19 cellular contexts compared by ENCODE assay signal in the genomic region with DNA sequence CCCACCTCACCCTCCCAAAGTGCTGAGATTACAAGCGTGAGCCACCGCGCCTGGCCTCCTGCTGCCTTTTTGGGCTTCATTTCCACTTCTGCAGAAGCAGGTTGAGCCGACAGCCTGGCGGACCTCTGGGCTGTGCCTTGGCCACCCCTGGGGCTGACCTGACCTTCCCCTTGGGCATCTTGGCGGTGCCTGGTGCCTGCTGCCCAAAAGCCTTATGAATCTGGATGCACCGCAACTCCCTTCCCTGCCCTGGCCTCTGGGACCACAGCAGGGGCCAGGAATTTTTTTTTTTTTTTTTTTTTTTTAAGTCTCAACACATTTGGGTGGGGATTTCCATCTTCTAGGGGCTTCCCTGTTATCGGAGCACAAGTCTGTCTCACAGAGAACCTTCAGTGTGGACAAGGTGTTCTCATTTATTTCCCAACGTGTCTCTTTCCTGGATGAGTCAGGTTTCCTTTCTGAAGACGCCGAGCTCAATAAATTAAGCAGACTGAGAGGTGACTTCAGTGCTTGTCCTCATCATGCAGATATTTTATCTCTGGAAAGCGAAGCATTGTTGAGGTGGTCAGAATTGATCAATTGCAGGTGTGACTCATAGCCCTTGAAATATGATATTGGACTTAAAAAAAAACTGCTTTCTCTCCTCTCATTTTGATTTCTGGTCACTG.
DNase-seq lines count a peak whose midpoint lies in the region; ATAC-seq, FAIRE-seq and TF ChIP-seq lines count a peak whose summit lies in the region.
"Had no signal": no experiment of that assay in that cellular context is flagged by ENCODE, and none has a peak within 500 bp of the region (broad histone marks: within the 10 kb centered on the region; RNA-seq: fewer than 3 reads in every experiment).

No MANE protein-coding gene starts in this region.

- H2AFZ ChIP-seq in keratinocyte (ENCODE audit: control insufficient read depth, low read length) = no peak overlapping the region

- POLR2A ChIA-PET in MCF 10A (lab: Yijun Ruan, JAX) = no interaction called here

- no peaks in the 10 kb centered on the region for H3K36me3 ChIP-seq in breast epithelium
- H3K36me3 ChIP-seq in RWPE2 (ENCODE audit: low read depth) = no peaks in the 10 kb centered on the region
- no peaks in the 10 kb centered on the region for H3K36me3 ChIP-seq in keratinocyte (ENCODE audit: control insufficient read depth in 2 of 2, extremely low read depth in 1 of 2, insufficient read depth in 2 of 2, low read length in 2 of 2)
- H3K36me3 ChIP-seq in upper lobe of right lung = no peaks in the 10 kb centered on the region

- H3K27ac Mint-ChIP-seq in MCF 10A (ENCODE audit: low read depth, unreplicated experiment) = no peak overlapping the region
- H3K27ac Mint-ChIP-seq in activated T-cell treated with anti-CD3 and anti-CD28 coated beads, Interleukin-2, amount 50 U/mL, for 24 hours = no peak overlapping the region
- H3K27ac Mint-ChIP-seq: activated naive CD4-positive, alpha-beta T cell treated with anti-CD3 and anti-CD28 coated beads for 36 hours; CD4-positive, alpha-beta memory T cell; endodermal cell; stimulated activated naive CD8-positive, alpha-beta T cell treated with anti-CD3 and anti-CD28 coated beads, Interleukin-15, Interleukin-2, amounts not matched to agents 100 ng/mL and 50 ng/mL, for 24 hours had no signal

- no peaks in the 10 kb centered on the region for H3K27me3 Mint-ChIP-seq in MCF 10A (ENCODE audit: insufficient read depth, unreplicated experiment)
- peaks cover 39% of the 10 kb centered on the region for H3K27me3 Mint-ChIP-seq in activated T-cell treated with anti-CD3 and anti-CD28 coated beads, Interleukin-2, amount 50 U/mL, for 24 hours

- ATAC-seq in RWPE2 (ENCODE audit: low read depth) (peak; percentile 74), upper lobe of right lung (no peak), GM18520 (IDR thresholded peaks at IDR 0.05; ENCODE audit: unreplicated experiment) (no peak)
- ATAC-seq: WTC11 had no signal

- peaks cover 5 to 14% of the 10 kb centered on the region in 2 donors for H3K9me3 ChIP-seq in breast epithelium
- H3K9me3 ChIP-seq in RWPE2 (ENCODE audit: severe bottlenecking) = no peaks in the 10 kb centered on the region
- H3K9me3 ChIP-seq in keratinocyte (ENCODE audit: control insufficient read depth, low read depth, low read length) = no peaks in the 10 kb centered on the region
- H3K9me3 ChIP-seq in upper lobe of right lung = no peaks in the 10 kb centered on the region

- TF ChIP-seq CTCF in MCF 10A (IDR thresholded peaks at IDR 0.05; ENCODE audit: unreplicated experiment) (no peak), breast epithelium (IDR thresholded peaks at IDR 0.05) (no peak), RWPE2 (IDR thresholded peaks at IDR 0.05; ENCODE audit: poor library complexity, severe bottlenecking) (no peak), keratinocyte (optimal IDR thresholded peaks at IDR 0.05 in 1 of 3, IDR thresholded peaks at IDR 0.05 in 1 of 3, conservative IDR thresholded peaks at IDR 0.05 in 1 of 3; ENCODE audit: extremely low read depth in 1 of 3, insufficient read depth in 2 of 3, low read length in 3 of 3) (no peak), upper lobe of right lung (IDR thresholded peaks at IDR 0.05) (no peak)

- H3K4me3 ChIP-seq in breast epithelium (no peak overlapping the region), RWPE2 (ENCODE audit: severe bottlenecking) (no peak overlapping the region), keratinocyte (ENCODE audit: control insufficient read depth in 2 of 3, extremely low read depth in 1 of 3, insufficient read depth in 2 of 3, low read depth in 1 of 3, low read length in 3 of 3) (no peak overlapping the region), upper lobe of right lung (no peak overlapping the region)

- no peak overlapping the region for H3K27ac ChIP-seq in breast epithelium
- H3K27ac ChIP-seq in RWPE2 (ENCODE audit: poor library complexity, severe bottlenecking) = peak overlapping the region; percentile 95
- H3K27ac ChIP-seq in keratinocyte (ENCODE audit: control insufficient read depth, insufficient read depth, low read length) = no peak overlapping the region
- H3K27ac ChIP-seq in upper lobe of right lung = peak overlapping the region; percentile 47

- FAIRE-seq in keratinocyte (lab: Jason Lieb, UNC) = peak; percentile 75
- FAIRE-seq: A204.1, frontal cortex had no signal

- no peaks in the 10 kb centered on the region for H3K36me3 Mint-ChIP-seq in MCF 10A (ENCODE audit: insufficient read depth, unreplicated experiment)
- no peaks in the 10 kb centered on the region for H3K36me3 Mint-ChIP-seq in activated T-cell treated with anti-CD3 and anti-CD28 coated beads, Interleukin-2, amount 50 U/mL, for 24 hours (ENCODE audit: low read depth)
- H3K36me3 Mint-ChIP-seq: CD4-positive, alpha-beta memory T cell; WTC11 had no signal

- H3K4me2 ChIP-seq in keratinocyte (ENCODE audit: control insufficient read depth, extremely low read depth, insufficient read depth, low read depth, low read length) = peak overlapping the region; percentile 1

- intact Hi-C loops in MCF 10A (cut with micrococcal nuclease) = no loop called here
- intact Hi-C loops in breast epithelium (cut with DNase I; ENCODE audit: low total_unique reads) = no loop called here
- intact Hi-C loops in upper lobe of right lung (cut with DNase I) = no loop called here

- peaks cover 11% of the 10 kb centered on the region for H3K4me1 Mint-ChIP-seq in MCF 10A (ENCODE audit: insufficient read depth, unreplicated experiment)
- no peaks in the 10 kb centered on the region for H3K4me1 Mint-ChIP-seq in activated T-cell treated with anti-CD3 and anti-CD28 coated beads, Interleukin-2, amount 50 U/mL, for 24 hours (ENCODE audit: low read depth)
- H3K4me1 Mint-ChIP-seq: CD4-positive, alpha-beta memory T cell had no signal

- H3K9me3 Mint-ChIP-seq in MCF 10A (ENCODE audit: unreplicated experiment) = no peaks in the 10 kb centered on the region
- H3K9me3 Mint-ChIP-seq in activated T-cell treated with anti-CD3 and anti-CD28 coated beads, Interleukin-2, amount 50 U/mL, for 24 hours = no peaks in the 10 kb centered on the region
- H3K9me3 Mint-ChIP-seq: activated naive CD4-positive, alpha-beta T cell treated with anti-CD3 and anti-CD28 coated beads for 36 hours; stimulated activated naive CD8-positive, alpha-beta T cell treated with anti-CD3 and anti-CD28 coated beads, Interleukin-15, Interleukin-2, amounts not matched to agents 100 ng/mL and 50 ng/mL, for 24 hours; WTC11 had no signal

- H3K9ac ChIP-seq in keratinocyte (ENCODE audit: control insufficient read depth, extremely low read depth, insufficient read depth, low read length) = no peak overlapping the region

- BruUV-seq in MCF 10A (replicated peaks; lab: Mats Ljungman, UMichigan) = no TSS peak

- no peak overlapping the region for H3K4me3 Mint-ChIP-seq in MCF 10A (ENCODE audit: unreplicated experiment)
- H3K4me3 Mint-ChIP-seq in activated T-cell treated with anti-CD3 and anti-CD28 coated beads, Interleukin-2, amount 50 U/mL, for 24 hours = no peak overlapping the region
- H3K4me3 Mint-ChIP-seq: activated naive CD4-positive, alpha-beta T cell treated with anti-CD3 and anti-CD28 coated beads for 36 hours; CD4-positive, alpha-beta memory T cell; endodermal cell; stimulated activated naive CD8-positive, alpha-beta T cell treated with anti-CD3 and anti-CD28 coated beads, Interleukin-15, Interleukin-2, amounts not matched to agents 100 ng/mL and 50 ng/mL, for 24 hours; WTC11 had no signal

- CTCF ChIA-PET in MCF 10A (lab: Yijun Ruan, JAX) = no interaction called here

- DNase-seq in MCF 10A (ENCODE audit: unreplicated experiment) (peak; percentile 79), breast epithelium (ENCODE audit: low spot score in 2 of 2) (no peak), RWPE2 (ENCODE audit: low spot score) (no peak), keratinocyte (ENCODE audit: low read depth, low spot score) (no peak), upper lobe of right lung (no peak)
- no peak for DNase-seq in activated T-cell treated with anti-CD3 and anti-CD28 coated beads, Interleukin-2, amount 50 U/mL, for 24 hours
- no peak for DNase-seq in activated CD8-positive, alpha-beta memory T cell treated with anti-CD3 and anti-CD28 coated beads for 24 hours
- DNase-seq: activated naive CD4-positive, alpha-beta T cell treated with anti-CD3 and anti-CD28 coated beads for 36 hours; CD4-positive, alpha-beta memory T cell; central memory CD4-positive, alpha-beta T cell; endodermal cell; NCI-H2029; NCI-H524 treated with DMSO at 0.1 percent for 48 hours; T-helper 1 cell had no signal

- no peaks in the 10 kb centered on the region for H3K4me1 ChIP-seq in breast epithelium
- H3K4me1 ChIP-seq in RWPE2 (ENCODE audit: insufficient read depth, poor library complexity, severe bottlenecking) = peaks cover 21% of the 10 kb centered on the region
- peaks cover 9% of the 10 kb centered on the region for H3K4me1 ChIP-seq in keratinocyte (ENCODE audit: control insufficient read depth, extremely low read depth, insufficient read depth, low read length)
- no peaks in the 10 kb centered on the region for H3K4me1 ChIP-seq in upper lobe of right lung

- no peaks in the 10 kb centered on the region for H3K9me1 ChIP-seq in keratinocyte (ENCODE audit: control insufficient read depth, extremely low read depth, insufficient read depth, low read length)

- H3K27me3 ChIP-seq in breast epithelium = peaks cover 0 to 3% of the 10 kb centered on the region in 2 donors
- no peaks in the 10 kb centered on the region for H3K27me3 ChIP-seq in RWPE2 (ENCODE audit: insufficient read depth, poor library complexity, severe bottlenecking)
- H3K27me3 ChIP-seq in keratinocyte (ENCODE audit: control insufficient read depth, extremely low read depth, insufficient read depth, low read length) = no peaks in the 10 kb centered on the region
- no peaks in the 10 kb centered on the region for H3K27me3 ChIP-seq in upper lobe of right lung

- dilution Hi-C loops in keratinocyte (cut with MboI; ENCODE audit: extremely low pct_ligation_motif_present, low sequenced_read_pairs) = no loop called here

- H4K20me1 ChIP-seq in keratinocyte (ENCODE audit: control insufficient read depth, extremely low read depth, insufficient read depth, low read length) = no peaks in the 10 kb centered on the region

- no peak for TF ChIP-seq POLR2A in breast epithelium (IDR thresholded peaks at IDR 0.05)

- H3K79me2 ChIP-seq in keratinocyte (ENCODE audit: control insufficient read depth, insufficient read depth, low read length) = no peaks in the 10 kb centered on the region

Comparison
In these comparisons a context has a peak if more than half of its experiments do, and no peak if none do; other contexts are left out.
1. H3K27ac ChIP-seq: peak in RWPE2 (single experiment) and upper lobe of right lung (single experiment); none in breast epithelium (0 of 2) and keratinocyte (single experiment).